Comparison of ENCODE assay signal across 12 cellular contexts in the genomic region with DNA sequence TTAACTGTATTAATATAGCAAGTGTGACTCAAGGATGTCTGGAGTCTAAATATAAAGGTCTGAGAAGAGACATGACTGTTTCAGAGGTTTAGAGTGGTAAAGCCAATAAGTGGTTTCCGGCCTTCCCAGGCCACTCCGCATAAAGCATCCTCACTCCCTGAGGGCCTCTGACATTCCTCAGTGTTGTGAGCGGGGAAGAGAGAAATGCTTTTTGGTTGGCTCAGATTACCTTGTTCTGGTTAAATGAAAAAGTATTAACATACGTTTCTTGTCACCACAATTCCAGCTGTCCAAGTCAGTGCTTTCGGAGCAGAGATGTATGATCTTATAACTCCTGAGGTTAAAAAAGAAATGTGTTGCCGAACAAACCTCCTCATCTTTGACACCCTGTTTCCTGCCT.
A peak's percentile ranks its signal among the peaks of the same experiment; 100 is the strongest.
DNase-seq lines count a peak whose midpoint lies in the region; ATAC-seq and TF ChIP-seq lines count a peak whose summit lies in the region.
"Had no signal": no experiment of that assay in that cellular context is flagged by ENCODE, and none has a peak within 500 bp of the region (broad histone marks: within the 10 kb centered on the region; RNA-seq: fewer than 3 reads in every experiment).

No MANE protein-coding gene starts in this region.

- H3K36me3 ChIP-seq in neural progenitor cell, result no peaks in the 10 kb centered on the region

- H3K4me1 Mint-ChIP-seq in neural progenitor cell, result peaks cover 14% of the 10 kb centered on the region

- peaks cover 2% of the 10 kb centered on the region for H3K27me3 Mint-ChIP-seq in neural progenitor cell (ENCODE audit: insufficient read depth, low read depth)
- H3K27me3 Mint-ChIP-seq: activated naive CD8-positive, alpha-beta T cell; CD4-positive, CD25-positive, alpha-beta regulatory T cell; natural killer cell treated with Interleukin-12 subunit alpha and Interleukin-12 subunit beta and Interleukin-15 and Interleukin-18, amount 100 ng/mL, for 72 hours had no signal

- no peak overlapping the region for H2AFZ ChIP-seq in neural progenitor cell (replicated peaks)

- peak; percentile 88 for DNase-seq in AG10803 (ENCODE audit: low read depth)
- DNase-seq in NCI-H524 treated with DMSO at 0.1 percent for 48 hours (lab: John Stamatoyannopoulos, UW), result peak; percentile 18
- DNase-seq in fibroblast of the aortic adventitia (ENCODE audit: low read depth), result peak; percentile 91
- DNase-seq in neural progenitor cell (ENCODE audit: low spot score), result peak; percentile 8
- no peak for DNase-seq in SHP77 (lab: John Stamatoyannopoulos, UW)
- DNase-seq in NCI-H1092 treated with DMSO at 0.1 percent for 48 hours (lab: John Stamatoyannopoulos, UW), result no peak
- no peak for DNase-seq in stimulated activated CD4-positive, alpha-beta T cell treated with anti-CD3 and anti-CD28 coated beads, Interleukin-1b, Interleukin-23, amount 100 ng/mL, for 48 hours
- DNase-seq: CD4-positive, CD25-positive, alpha-beta regulatory T cell; NCI-H1092 had no signal

- H3K27ac ChIP-seq in neural progenitor cell, result no peak overlapping the region

- no peak overlapping the region for H3K9ac ChIP-seq in neural progenitor cell

- no peak for ATAC-seq in HG03354 (IDR thresholded peaks at IDR 0.05; ENCODE audit: poor library complexity, severe bottlenecking, unreplicated experiment)
- ATAC-seq: natural killer cell treated with Interleukin-12 subunit alpha and Interleukin-12 subunit beta and Interleukin-15 and Interleukin-18, amount 100 ng/mL, for 72 hours had no signal

- H3K9me3 ChIP-seq in neural progenitor cell (ENCODE audit: low read depth), result no peaks in the 10 kb centered on the region

- no peaks in the 10 kb centered on the region for H3K36me3 Mint-ChIP-seq in neural progenitor cell
- H3K36me3 Mint-ChIP-seq: activated naive CD8-positive, alpha-beta T cell; natural killer cell treated with Interleukin-12 subunit alpha and Interleukin-12 subunit beta and Interleukin-15 and Interleukin-18, amount 100 ng/mL, for 72 hours had no signal

- H3K27me3 ChIP-seq in neural progenitor cell, result no peaks in the 10 kb centered on the region

- H3F3A ChIP-seq in neural progenitor cell (ENCODE audit: low read depth), result no peaks in the 10 kb centered on the region

- no peaks in the 10 kb centered on the region for H3K4me1 ChIP-seq in neural progenitor cell

- H3K27ac Mint-ChIP-seq in neural progenitor cell, result no peak overlapping the region
- H3K27ac Mint-ChIP-seq: activated naive CD8-positive, alpha-beta T cell; CD4-positive, CD25-positive, alpha-beta regulatory T cell; natural killer cell treated with Interleukin-12 subunit alpha and Interleukin-12 subunit beta and Interleukin-15 and Interleukin-18, amount 100 ng/mL, for 72 hours had no signal

- no peak overlapping the region for H3K4me2 ChIP-seq in neural progenitor cell

- H4K20me1 ChIP-seq in neural progenitor cell (ENCODE audit: low read depth), result no peaks in the 10 kb centered on the region

- no peak overlapping the region for H3K4me3 Mint-ChIP-seq in neural progenitor cell
- H3K4me3 Mint-ChIP-seq: activated naive CD8-positive, alpha-beta T cell; natural killer cell treated with Interleukin-12 subunit alpha and Interleukin-12 subunit beta and Interleukin-15 and Interleukin-18, amount 100 ng/mL, for 72 hours had no signal

- peaks cover 2% of the 10 kb centered on the region for H3K9me3 Mint-ChIP-seq in neural progenitor cell

- H3K79me2 ChIP-seq in neural progenitor cell (ENCODE audit: low read depth), result no peaks in the 10 kb centered on the region

- TF ChIP-seq CTCF in AG10803 (conservative IDR thresholded peaks at IDR 0.05; ENCODE audit: low read length) (no peak), fibroblast of the aortic adventitia (IDR thresholded peaks at IDR 0.05; ENCODE audit: insufficient read depth, low read length) (no peak), neural progenitor cell (IDR thresholded peaks at IDR 0.05) (no peak)

- H3K4me3 ChIP-seq in AG10803 (ENCODE audit: low read length), result no peak overlapping the region
- H3K4me3 ChIP-seq in fibroblast of the aortic adventitia (ENCODE audit: low read depth, low read length), result no peak overlapping the region
- H3K4me3 ChIP-seq in neural progenitor cell, result no peak overlapping the region

Comparison
In these comparisons a context has a peak if more than half of its experiments do, and no peak if none do; other contexts are left out.
1. DNase-seq: peak in AG10803 (single experiment), NCI-H524 treated with DMSO at 0.1 percent for 48 hours (single experiment), fibroblast of the aortic adventitia (single experiment) and neural progenitor cell (single experiment); none in SHP77 (0 of 2), NCI-H1092 treated with DMSO at 0.1 percent for 48 hours (single experiment) and stimulated activated CD4-positive, alpha-beta T cell treated with anti-CD3 and anti-CD28 coated beads, Interleukin-1b, Interleukin-23, amount 100 ng/mL, for 48 hours (single experiment).